In the genomic region with DNA sequence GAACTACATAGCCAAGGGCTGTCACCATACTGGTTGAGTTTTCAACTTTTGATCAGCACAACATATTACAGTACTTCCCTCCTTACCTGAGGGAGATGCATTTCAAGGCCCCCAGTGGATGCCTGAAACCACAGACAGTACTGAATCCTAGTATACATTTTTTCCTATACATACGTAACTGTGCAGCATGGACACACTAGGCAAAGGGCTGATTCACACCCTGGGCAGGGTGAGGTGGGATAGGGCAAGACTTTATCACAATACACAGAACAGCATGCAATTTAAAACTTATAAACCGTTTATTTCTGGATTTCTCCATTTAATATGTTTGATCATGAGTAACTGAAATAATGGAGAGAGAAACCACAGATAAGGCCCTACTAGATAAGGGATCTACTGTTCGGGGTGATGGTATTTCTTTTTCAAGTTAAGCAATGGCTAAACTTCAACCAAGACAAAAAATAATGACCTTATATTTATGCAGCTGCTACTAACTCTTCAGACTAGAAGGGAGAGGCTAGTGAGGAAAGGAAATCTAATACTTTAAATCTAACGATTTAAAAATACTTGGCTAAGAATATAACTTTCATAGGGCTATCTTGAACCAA, we compare ENCODE assay signal across 21 cellular contexts.
DNase-seq lines count a peak whose midpoint lies in the region; ATAC-seq, FAIRE-seq and TF ChIP-seq lines count a peak whose summit lies in the region.
"Had no signal": no experiment of that assay in that cellular context is flagged by ENCODE, and none has a peak within 500 bp of the region (broad histone marks: within the 10 kb centered on the region; RNA-seq: fewer than 3 reads in every experiment).

No MANE protein-coding gene starts in this region.

- H3K36me3 ChIP-seq in DND-41 (ENCODE audit: insufficient read depth, low read length) (peaks cover 5% of the 10 kb centered on the region; the same call in 1 of the 2 replicates), colonic mucosa (no peaks in the 10 kb centered on the region), neutrophil (no peaks in the 10 kb centered on the region)
- H3K36me3 ChIP-seq: SJSA1 had no signal

- H3K79me2 ChIP-seq in DND-41 (ENCODE audit: insufficient read depth, low read length) = peaks cover 78% of the 10 kb centered on the region

- H3K4me2 ChIP-seq in DND-41 (ENCODE audit: insufficient read depth, low read length) = no peak overlapping the region

- FAIRE-seq in D721Med (lab: Jason Lieb, UNC) = no peak
- FAIRE-seq: HepG2 had no signal

- H2AFZ ChIP-seq in DND-41 (ENCODE audit: low read depth, low read length) = no peak overlapping the region

- TF ChIP-seq CTCF in DND-41 (IDR thresholded peaks at IDR 0.05; ENCODE audit: borderline replicate concordance, extremely low read depth, low read length, poor library complexity, severe bottlenecking) (no peak), colonic mucosa (IDR thresholded peaks at IDR 0.05) (no peak), neutrophil (IDR thresholded peaks at IDR 0.05) (no peak), D721Med (IDR thresholded peaks at IDR 0.05; ENCODE audit: insufficient read depth, missing control alignments) (no peak), dorsolateral prefrontal cortex (IDR thresholded peaks at IDR 0.05 in 54 of 56, conservative IDR thresholded peaks at IDR 0.05 in 2 of 56; ENCODE audit: low read depth in 1 of 56, partially characterized antibody in 56 of 56) (no peak)

- H3K9me3 ChIP-seq in DND-41 (ENCODE audit: insufficient read depth, low read length, severe bottlenecking) = no peaks in the 10 kb centered on the region
- H3K9me3 ChIP-seq in colonic mucosa = no peaks in the 10 kb centered on the region
- H3K9me3 ChIP-seq in neutrophil = no peaks in the 10 kb centered on the region
- H3K9me3 ChIP-seq: SJSA1 had no signal

- intact Hi-C loops in colonic mucosa (cut with DNase I) (no loop called here), dorsolateral prefrontal cortex (cut with DNase I) (loop anchor here in 1 of 2 donors (5.0 kb wide), 1 partner anchor 383 kb away; no protein-coding TSS in a partner anchor)

- H3K27me3 ChIP-seq in DND-41 (ENCODE audit: insufficient read depth, low read length, poor library complexity) (no peaks in the 10 kb centered on the region), colonic mucosa (no peaks in the 10 kb centered on the region), neutrophil (no peaks in the 10 kb centered on the region), dorsolateral prefrontal cortex (no peaks in the 10 kb centered on the region)
- H3K27me3 ChIP-seq: SJSA1 had no signal

- H3K27ac ChIP-seq in DND-41 (ENCODE audit: low read length) (no peak overlapping the region; the same call in 1 of the 2 replicates), colonic mucosa (no peak overlapping the region), neutrophil (peak overlapping the region; percentile 9), dorsolateral prefrontal cortex (no peak overlapping the region)
- H3K27ac ChIP-seq: RWPE1, SJSA1 had no signal

- H3K4me3 ChIP-seq in DND-41 (ENCODE audit: low read depth in 1 of 2, low read length in 2 of 2) (no peak overlapping the region), colonic mucosa (no peak overlapping the region), neutrophil (ENCODE audit: low read depth in 1 of 2, low read length in 1 of 2) (no peak overlapping the region), dorsolateral prefrontal cortex (no peak overlapping the region)
- H3K4me3 ChIP-seq: SJSA1 had no signal

- peak; percentile 37; the same call in 2 of the 3 replicates for ATAC-seq in DND-41 (ENCODE audit: insufficient read depth, low read depth)
- ATAC-seq: HepG2 had no signal

- peaks cover 8% of the 10 kb centered on the region; the same call in 1 of the 2 replicates for H3K4me1 ChIP-seq in DND-41 (ENCODE audit: insufficient read depth, low read length)
- H3K4me1 ChIP-seq in colonic mucosa = peaks cover 22% of the 10 kb centered on the region
- H3K4me1 ChIP-seq in neutrophil (ENCODE audit: control insufficient read depth in 1 of 2, insufficient read depth in 1 of 2, low read depth in 1 of 2, low read length in 1 of 2) = peaks cover 3 to 23% of the 10 kb centered on the region in 2 experiments

- H3K9ac ChIP-seq in DND-41 (ENCODE audit: low read depth, low read length) = no peak overlapping the region
- H3K9ac ChIP-seq in colonic mucosa (ENCODE audit: low read depth in 2 of 2, low read length in 2 of 2) = no peak overlapping the region

- peaks cover 4% of the 10 kb centered on the region; the same call in 1 of the 2 replicates for H4K20me1 ChIP-seq in DND-41 (ENCODE audit: insufficient read depth, low read length)

- DNase-seq in DND-41 (no peak), OCI-M1 (lab: John Stamatoyannopoulos, UW) (peak; percentile 47), colonic mucosa (peak; percentile 63), D341Med (ENCODE audit: low spot score) (no peak), D721Med (ENCODE audit: insufficient read length, low spot score) (no peak), dorsolateral prefrontal cortex (no peak)
- DNase-seq: AML-193; Calu3; CD4-positive, CD25-positive, alpha-beta regulatory T cell; DMS79 treated with DMSO at 0.1 percent for 48 hours; GF-D8; GOT3; Karpas-422; MV-4-11; NCI-H1417 treated with DMSO at 0.1 percent for 48 hours; NCI-H2227 treated with DMSO at 0.1 percent for 48 hours; NCI-H526 treated with DMSO at 0.1 percent for 48 hours had no signal

Comparison
In these comparisons a context has a peak if more than half of its experiments do, and no peak if none do; other contexts are left out.
1. DNase-seq: peak in OCI-M1 (single experiment) and colonic mucosa (single experiment); none in DND-41 (single experiment), D341Med (single experiment), D721Med (single experiment) and dorsolateral prefrontal cortex (0 of 10).